Comparison of ENCODE assay signal across 15 cellular contexts in genomic region chr11:111441443-111441842, GRCh38.
DNase-seq lines count a peak whose midpoint lies in the region; ATAC-seq, FAIRE-seq and TF ChIP-seq lines count a peak whose summit lies in the region.
"Had no signal": no experiment of that assay in that cellular context is flagged by ENCODE, and none has a peak within 500 bp of the region (broad histone marks: within the 10 kb centered on the region; RNA-seq: fewer than 3 reads in every experiment).

No MANE protein-coding gene starts in this region.

- H3K9me3 ChIP-seq in osteoblast (ENCODE audit: low read depth, low read length): no peaks in the 10 kb centered on the region
- H3K9me3 ChIP-seq in naive thymus-derived CD4-positive, alpha-beta T cell (ENCODE audit: control insufficient read depth in 2 of 3, low read length in 3 of 3): no peaks in the 10 kb centered on the region
- H3K9me3 ChIP-seq: esophagus muscularis mucosa, testis had no signal

- no peak overlapping the region for H2AFZ ChIP-seq in osteoblast (ENCODE audit: low read length)

- no peak overlapping the region for H3K4me2 ChIP-seq in osteoblast (ENCODE audit: insufficient read depth, low read length)

- no peak overlapping the region for H3K27ac Mint-ChIP-seq in naive thymus-derived CD4-positive, alpha-beta T cell
- H3K27ac Mint-ChIP-seq: activated naive CD8-positive, alpha-beta T cell treated with anti-CD3 and anti-CD28 coated beads, Interleukin-2, amount 10 ng/mL, durations not matched to agents 7 days and 5 days had no signal

- no peak overlapping the region for H3K4me3 Mint-ChIP-seq in naive thymus-derived CD4-positive, alpha-beta T cell
- H3K4me3 Mint-ChIP-seq: activated naive CD8-positive, alpha-beta T cell treated with anti-CD3 and anti-CD28 coated beads, Interleukin-2, amount 10 ng/mL, durations not matched to agents 7 days and 5 days had no signal

- H3K27me3 Mint-ChIP-seq in naive thymus-derived CD4-positive, alpha-beta T cell: peaks cover 0 to 8% (median 0%) of the 10 kb centered on the region in 5 donors

- no peaks in the 10 kb centered on the region for H3K4me1 ChIP-seq in osteoblast (ENCODE audit: insufficient read depth, low read length)
- H3K4me1 ChIP-seq in naive thymus-derived CD4-positive, alpha-beta T cell (ENCODE audit: control insufficient read depth in 2 of 2, insufficient read depth in 2 of 2, low read length in 2 of 2): peaks cover 13 to 16% of the 10 kb centered on the region in 2 donors

- no peaks in the 10 kb centered on the region for H3K79me2 ChIP-seq in osteoblast (ENCODE audit: insufficient read depth, low read length)

- H3K36me3 ChIP-seq in osteoblast (ENCODE audit: insufficient read depth, low read length): no peaks in the 10 kb centered on the region
- H3K36me3 ChIP-seq in naive thymus-derived CD4-positive, alpha-beta T cell (ENCODE audit: control insufficient read depth in 2 of 3, insufficient read depth in 3 of 3, low read length in 3 of 3): no peaks in the 10 kb centered on the region
- H3K36me3 ChIP-seq: esophagus muscularis mucosa had no signal

- no peaks in the 10 kb centered on the region for H4K20me1 ChIP-seq in osteoblast (ENCODE audit: insufficient read depth, low read length)

- FAIRE-seq in endometrium (lab: Jason Lieb, UNC): peak; percentile 79

- ATAC-seq in GM21526 (IDR thresholded peaks at IDR 0.05; ENCODE audit: low FRiP score, unreplicated experiment) (no peak), GM21619 (IDR thresholded peaks at IDR 0.05; ENCODE audit: unreplicated experiment) (no peak)
- no peak for ATAC-seq in naive thymus-derived CD4-positive, alpha-beta T cell
- ATAC-seq: left lobe of liver had no signal

- CTCF ChIA-PET in naive thymus-derived CD4-positive, alpha-beta T cell (lab: Charles Lee): no interaction called here

- no peak overlapping the region for H3K27ac ChIP-seq in osteoblast (ENCODE audit: low read depth, low read length)
- H3K27ac ChIP-seq in naive thymus-derived CD4-positive, alpha-beta T cell (ENCODE audit: low read depth, low read length): no peak overlapping the region
- H3K27ac ChIP-seq: RWPE1, testis had no signal

- POLR2A ChIA-PET in naive thymus-derived CD4-positive, alpha-beta T cell (lab: Charles Lee): no interaction called here

- peaks cover 8 to 35% (median 25%) of the 10 kb centered on the region in 7 donors for H3K4me1 Mint-ChIP-seq in naive thymus-derived CD4-positive, alpha-beta T cell

- H3K4me3 ChIP-seq in osteoblast (ENCODE audit: insufficient read depth, low read length): no peak overlapping the region
- H3K4me3 ChIP-seq in naive thymus-derived CD4-positive, alpha-beta T cell (ENCODE audit: low read length): no peak overlapping the region
- H3K4me3 ChIP-seq: esophagus muscularis mucosa, testis had no signal

- intact Hi-C loops in naive thymus-derived CD4-positive, alpha-beta T cell (cut with micrococcal nuclease): no loop called here

- TF ChIP-seq CTCF in osteoblast (IDR thresholded peaks at IDR 0.05; ENCODE audit: extremely low read depth, low read depth, low read length): no peak

- H3K27me3 ChIP-seq in osteoblast (ENCODE audit: insufficient read depth, low read length): peaks cover 4% of the 10 kb centered on the region
- H3K27me3 ChIP-seq in naive thymus-derived CD4-positive, alpha-beta T cell (ENCODE audit: control insufficient read depth in 2 of 2, insufficient read depth in 2 of 2, low read length in 2 of 2): no peaks in the 10 kb centered on the region
- H3K27me3 ChIP-seq: esophagus muscularis mucosa, testis had no signal

- peak; percentile 79 for DNase-seq in EL
- peak; percentile 2 for DNase-seq in LoVo (ENCODE audit: low spot score)
- peak; percentile 81 for DNase-seq in osteoblast (ENCODE audit: insufficient read length, low spot score, missing footprints)
- no peak for DNase-seq in naive thymus-derived CD4-positive, alpha-beta T cell
- DNase-seq: activated CD4-positive, CD25-positive, alpha-beta regulatory T cell treated with anti-CD3 and anti-CD28 coated beads, Interleukin-2, amount 50 U/mL, for 72 hours; activated naive CD8-positive, alpha-beta T cell treated with anti-CD3 and anti-CD28 coated beads, Interleukin-2, amount 10 ng/mL, durations not matched to agents 7 days and 5 days; DND-41; NCI-H2171; testis had no signal

- no peaks in the 10 kb centered on the region for H3K36me3 Mint-ChIP-seq in naive thymus-derived CD4-positive, alpha-beta T cell
- H3K36me3 Mint-ChIP-seq: activated naive CD8-positive, alpha-beta T cell treated with anti-CD3 and anti-CD28 coated beads, Interleukin-2, amount 10 ng/mL, durations not matched to agents 7 days and 5 days had no signal

- peaks cover 0 to 2% (median 0%) of the 10 kb centered on the region in 11 donors for H3K9me3 Mint-ChIP-seq in naive thymus-derived CD4-positive, alpha-beta T cell
- H3K9me3 Mint-ChIP-seq: activated naive CD8-positive, alpha-beta T cell treated with anti-CD3 and anti-CD28 coated beads, Interleukin-2, amount 10 ng/mL, durations not matched to agents 7 days and 5 days had no signal

Comparison
In these comparisons a context has a peak if more than half of its experiments do, and no peak if none do; other contexts are left out.
1. DNase-seq: peak in EL (single experiment), LoVo (single experiment) and osteoblast (single experiment); none in naive thymus-derived CD4-positive, alpha-beta T cell (0 of 9).